In genomic region chr1:242139986-242140385, GRCh38 we compare ENCODE assay signal across 29 cellular contexts.
"Had no signal": no experiment of that assay in that cellular context is flagged by ENCODE, and none has a peak within 500 bp of the region (broad histone marks: within the 10 kb centered on the region; RNA-seq: fewer than 3 reads in every experiment).

No MANE protein-coding gene starts in this region.

- H3K27ac ChIP-seq: ascending aorta, breast epithelium, cardiac muscle cell, colonic mucosa, WERI-Rb-1 had no signal

- H3K27me3 Mint-ChIP-seq: activated B cell treated with CpG ODN at 0.5 μM for 24 hours; activated naive CD4-positive, alpha-beta T cell treated with anti-CD3 and anti-CD28 coated beads, Interleukin-2, amount 10 ng/mL, durations not matched to agents 7 days and 5 days; activated naive CD8-positive, alpha-beta T cell treated with anti-CD3 and anti-CD28 coated beads, Interleukin-2, amount 10 ng/mL, durations not matched to agents 7 days and 5 days had no signal

- ATAC-seq: activated CD4-positive, CD25-positive, alpha-beta regulatory T cell treated with anti-CD3 and anti-CD28 coated beads, Interleukin-2, amount 50 U/mL, for 24 hours; activated CD8-positive, alpha-beta T cell treated with anti-CD3 and anti-CD28 coated beads for 36 hours; activated naive CD4-positive, alpha-beta T cell treated with anti-CD3 and anti-CD28 coated beads, Interleukin-2, amount 50 U/mL, for 72 hours; activated T-cell treated with anti-CD3 and anti-CD28 coated beads, Interleukin-2, amount 50 U/mL, for 4 hours; esophagus mucosa; T-helper 17 cell had no signal

- H3K27me3 ChIP-seq: ascending aorta, breast epithelium, cardiac muscle cell, colonic mucosa had no signal

- H3K27ac Mint-ChIP-seq: activated B cell treated with CpG ODN at 0.5 μM for 24 hours; activated CD8-positive, alpha-beta T cell treated with anti-CD3 and anti-CD28 coated beads for 36 hours; activated naive CD4-positive, alpha-beta T cell treated with anti-CD3 and anti-CD28 coated beads, Interleukin-2, amount 10 ng/mL, durations not matched to agents 7 days and 5 days; activated naive CD4-positive, alpha-beta T cell treated with anti-CD3 and anti-CD28 coated beads, Interleukin-2, amount 50 U/mL, for 72 hours; activated naive CD8-positive, alpha-beta T cell treated with anti-CD3 and anti-CD28 coated beads, Interleukin-2, amount 10 ng/mL, durations not matched to agents 7 days and 5 days; brain; endodermal cell; T-helper 17 cell; T-helper 2 cell treated with Interferon-gamma antibody and Interleukin-4, amounts not matched to agents 5 μg/mL and 100 μg/mL, for 36 hours had no signal

- H3K4me3 Mint-ChIP-seq: activated B cell treated with CpG ODN at 0.5 μM for 24 hours; activated CD8-positive, alpha-beta T cell treated with anti-CD3 and anti-CD28 coated beads for 36 hours; activated naive CD4-positive, alpha-beta T cell treated with anti-CD3 and anti-CD28 coated beads, Interleukin-2, amount 10 ng/mL, durations not matched to agents 7 days and 5 days; activated naive CD8-positive, alpha-beta T cell treated with anti-CD3 and anti-CD28 coated beads, Interleukin-2, amount 10 ng/mL, durations not matched to agents 7 days and 5 days; activated T-cell treated with anti-CD3 and anti-CD28 coated beads, Interleukin-2, amount 50 U/mL, for 4 hours; brain; endodermal cell; T-helper 17 cell; T-helper 2 cell treated with Interferon-gamma antibody and Interleukin-4, amounts not matched to agents 5 μg/mL and 100 μg/mL, for 36 hours had no signal

- H3K9me3 Mint-ChIP-seq: activated B cell treated with CpG ODN at 0.5 μM for 24 hours; activated CD8-positive, alpha-beta T cell treated with anti-CD3 and anti-CD28 coated beads for 36 hours; activated naive CD4-positive, alpha-beta T cell treated with anti-CD3 and anti-CD28 coated beads, Interleukin-2, amount 10 ng/mL, durations not matched to agents 7 days and 5 days; activated naive CD4-positive, alpha-beta T cell treated with anti-CD3 and anti-CD28 coated beads, Interleukin-2, amount 50 U/mL, for 72 hours; activated naive CD8-positive, alpha-beta T cell treated with anti-CD3 and anti-CD28 coated beads, Interleukin-2, amount 10 ng/mL, durations not matched to agents 7 days and 5 days; activated T-cell treated with anti-CD3 and anti-CD28 coated beads, Interleukin-2, amount 50 U/mL, for 4 hours; T-helper 2 cell treated with Interferon-gamma antibody and Interleukin-4, amounts not matched to agents 5 μg/mL and 100 μg/mL, for 36 hours had no signal

- H3K4me3 ChIP-seq: ascending aorta, breast epithelium, cardiac muscle cell, colonic mucosa had no signal

- DNase-seq: activated B cell treated with CpG ODN at 0.5 μM for 24 hours; activated CD4-positive, alpha-beta T cell treated with anti-CD3 and anti-CD28 coated beads for 48 hours; activated CD4-positive, alpha-beta T cell treated with anti-CD3 and anti-CD28 coated beads, Interleukin-2, amount 50 U/mL, for 1 hour; activated CD4-positive, alpha-beta T cell treated with anti-CD3 and anti-CD28 coated beads, Interleukin-2, amount 50 U/mL, for 48 hours; activated CD8-positive, alpha-beta memory T cell treated with anti-CD3 and anti-CD28 coated beads for 24 hours; activated CD8-positive, alpha-beta T cell treated with anti-CD3 and anti-CD28 coated beads for 36 hours; activated gamma-delta T cell; activated naive CD4-positive, alpha-beta T cell; activated naive CD4-positive, alpha-beta T cell treated with anti-CD3 and anti-CD28 coated beads, Interleukin-2, amount 10 ng/mL, durations not matched to agents 7 days and 5 days; activated naive CD8-positive, alpha-beta T cell treated with anti-CD3 and anti-CD28 coated beads, Interleukin-2, amount 10 ng/mL, durations not matched to agents 7 days and 5 days; activated T-cell treated with anti-CD3 and anti-CD28 coated beads, Interleukin-2, amount 50 U/mL, for 4 hours; central memory CD4-positive, alpha-beta T cell; cerebellar nuclear complex; colonic mucosa; effector memory CD4-positive, alpha-beta T cell; endodermal cell; foreskin fibroblast; head of caudate nucleus; T-helper 17 cell; T1000; WERI-Rb-1 had no signal

- H3K36me3 Mint-ChIP-seq: activated naive CD4-positive, alpha-beta T cell treated with anti-CD3 and anti-CD28 coated beads, Interleukin-2, amount 10 ng/mL, durations not matched to agents 7 days and 5 days; activated naive CD4-positive, alpha-beta T cell treated with anti-CD3 and anti-CD28 coated beads, Interleukin-2, amount 50 U/mL, for 72 hours; activated naive CD8-positive, alpha-beta T cell treated with anti-CD3 and anti-CD28 coated beads, Interleukin-2, amount 10 ng/mL, durations not matched to agents 7 days and 5 days; brain had no signal

- H3K4me1 Mint-ChIP-seq: activated B cell treated with CpG ODN at 0.5 μM for 24 hours; activated naive CD4-positive, alpha-beta T cell treated with anti-CD3 and anti-CD28 coated beads, Interleukin-2, amount 10 ng/mL, durations not matched to agents 7 days and 5 days; activated naive CD8-positive, alpha-beta T cell treated with anti-CD3 and anti-CD28 coated beads, Interleukin-2, amount 10 ng/mL, durations not matched to agents 7 days and 5 days; endodermal cell; T-helper 17 cell had no signal
